Comparison of ENCODE assay signal across 1 cellular context in the genomic region with DNA sequence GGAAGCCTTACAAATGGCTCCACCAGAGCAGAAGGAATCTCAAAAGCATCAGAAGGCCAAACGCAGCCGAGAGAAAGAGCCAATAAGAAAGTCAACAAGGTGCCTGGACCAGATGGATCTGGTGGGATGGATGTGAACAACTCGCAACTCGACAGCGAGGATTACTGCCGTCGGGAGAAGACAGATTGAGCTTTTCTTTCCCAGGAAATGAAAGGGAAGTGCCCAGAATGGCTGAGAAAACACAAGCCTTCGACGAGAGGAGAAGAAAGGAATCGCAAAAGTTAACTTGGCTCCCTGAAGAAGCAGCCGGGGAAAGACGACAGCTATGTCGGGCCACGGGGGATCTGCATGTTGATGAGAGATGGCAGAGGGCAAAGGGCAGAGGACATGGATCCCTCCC.
TF ChIP-seq lines count a peak whose summit lies in the region.

No MANE protein-coding gene starts in this region.

TF ChIP-seq in H1, 55 proteins besides CTCF, POLR2A, EP300 and RAD21:
- TF ChIP-seq SUZ12 (IDR thresholded peaks at IDR 0.05; ENCODE audit: low read length) (no peak), KDM4A (IDR thresholded peaks at IDR 0.05; ENCODE audit: low read depth, low read length, severe bottlenecking) (no peak), SRF (IDR thresholded peaks at IDR 0.05; ENCODE audit: low read depth, low read length) (no peak)
